9 cellular contexts compared by ENCODE assay signal in genomic region chr19:4060621-4061177, GRCh38. TPM values are rescaled to one million over a fixed set of nuclear protein-coding genes. Genes with fewer than 3 reads are reported as not detected.
DNase-seq lines count a peak whose midpoint lies in the region; ATAC-seq and TF ChIP-seq lines count a peak whose summit lies in the region.
"Had no signal": no experiment of that assay in that cellular context is flagged by ENCODE, and none has a peak within 500 bp of the region (broad histone marks: within the 10 kb centered on the region; RNA-seq: fewer than 3 reads in every experiment).

No MANE protein-coding gene starts in this region.

- ATAC-seq in activated CD8-positive, alpha-beta T cell treated with anti-CD3 and anti-CD28 coated beads for 36 hours: no peak
- ATAC-seq in GM21737 (IDR thresholded peaks at IDR 0.05; ENCODE audit: unreplicated experiment) (no peak), GM18861 (IDR thresholded peaks at IDR 0.05; ENCODE audit: unreplicated experiment) (no peak)

- H3K36me3 ChIP-seq in GM23248 (ENCODE audit: low read depth) (no peaks in the 10 kb centered on the region), right atrium auricular region (peaks cover 10% of the 10 kb centered on the region), smooth muscle cell (ENCODE audit: low read depth) (no peaks in the 10 kb centered on the region)

- peaks cover 26% of the 10 kb centered on the region for H3K36me3 Mint-ChIP-seq in activated CD8-positive, alpha-beta T cell treated with anti-CD3 and anti-CD28 coated beads for 36 hours (ENCODE audit: low read depth)

- H2AFZ ChIP-seq in GM23248: no peak overlapping the region
- no peak overlapping the region for H2AFZ ChIP-seq in smooth muscle cell (ENCODE audit: low read depth)

- H3K4me1 ChIP-seq in GM23248 (ENCODE audit: insufficient read depth): peaks cover 51% of the 10 kb centered on the region
- H3K4me1 ChIP-seq in right atrium auricular region: peaks cover 0 to 70% of the 10 kb centered on the region in 2 donors
- H3K4me1 ChIP-seq in smooth muscle cell (ENCODE audit: low read depth): peaks cover 17% of the 10 kb centered on the region

- POLR2A ChIA-PET in activated CD8-positive, alpha-beta T cell treated with anti-CD3 and anti-CD28 coated beads for 36 hours (lab: Charles Lee): interaction anchor here (0.8 to 2.6 kb wide), 3 partner anchors 15 to 53 kb away, joined by 3 to 5 read pairs (median 3); no protein-coding TSS in a partner anchor

- no peaks in the 10 kb centered on the region for H3K27me3 Mint-ChIP-seq in activated CD8-positive, alpha-beta T cell treated with anti-CD3 and anti-CD28 coated beads for 36 hours

- TF ChIP-seq CTCF in activated CD8-positive, alpha-beta T cell treated with anti-CD3 and anti-CD28 coated beads for 36 hours (IDR thresholded peaks at IDR 0.05): no peak
- TF ChIP-seq CTCF in right atrium auricular region (IDR thresholded peaks at IDR 0.05): no peak
- TF ChIP-seq CTCF in smooth muscle cell (IDR thresholded peaks at IDR 0.05; ENCODE audit: borderline replicate concordance, insufficient read depth, poor library complexity, severe bottlenecking): no peak

- peak overlapping the region; percentile 95 for H3K27ac ChIP-seq in GM23248
- peak overlapping the region; percentile 97 to 99 for H3K27ac ChIP-seq in right atrium auricular region
- peak overlapping the region; percentile 93 for H3K27ac ChIP-seq in smooth muscle cell (ENCODE audit: low read depth)

- peaks cover 93% of the 10 kb centered on the region for H3K79me2 ChIP-seq in GM23248 (ENCODE audit: insufficient read depth)
- H3K79me2 ChIP-seq in smooth muscle cell (ENCODE audit: low read depth): peaks cover 94% of the 10 kb centered on the region

- CTCF ChIA-PET in activated CD8-positive, alpha-beta T cell treated with anti-CD3 and anti-CD28 coated beads for 36 hours (lab: Charles Lee): no interaction called here

- H3F3A ChIP-seq in GM23248 (ENCODE audit: insufficient read depth) (peaks cover 20% of the 10 kb centered on the region), smooth muscle cell (ENCODE audit: low read depth) (peaks cover 5% of the 10 kb centered on the region)

- H3K9me2 ChIP-seq in GM23248 (ENCODE audit: insufficient read depth): no peaks in the 10 kb centered on the region

- peak overlapping the region; percentile 85 for H3K9ac ChIP-seq in GM23248
- no peak overlapping the region for H3K9ac ChIP-seq in smooth muscle cell (ENCODE audit: low read depth)

- H3K4me1 Mint-ChIP-seq in activated CD8-positive, alpha-beta T cell treated with anti-CD3 and anti-CD28 coated beads for 36 hours (ENCODE audit: low read depth): peaks cover 46% of the 10 kb centered on the region

- H3K4me3 ChIP-seq in GM23248 (peak overlapping the region; percentile 82), right atrium auricular region (peak overlapping the region; percentile 37 to 84), smooth muscle cell (no peak overlapping the region)

- 54 to 59% methylated on average over 14 to 16 of the region's 16 CpGs for WGBS in GM23248 (ENCODE audit: low coverage in 1 of 2, low lambda C conversion rate in 2 of 2, missing lambda C conversion rate in 2 of 2), 2 experiments
- 93% methylated on average over 12 of the region's 16 CpGs for WGBS in smooth muscle cell (ENCODE audit: low lambda C conversion rate)

- intact Hi-C loops in activated CD8-positive, alpha-beta T cell treated with anti-CD3 and anti-CD28 coated beads for 36 hours (cut with micrococcal nuclease): no loop called here

- H3K4me2 ChIP-seq in GM23248 (ENCODE audit: unreplicated experiment) (peak overlapping the region; percentile 77), smooth muscle cell (no peak overlapping the region)

- H3K9me3 Mint-ChIP-seq in activated CD8-positive, alpha-beta T cell treated with anti-CD3 and anti-CD28 coated beads for 36 hours: no peaks in the 10 kb centered on the region

- H4K20me1 ChIP-seq in GM23248 (ENCODE audit: insufficient read depth) (peaks cover 3% of the 10 kb centered on the region; the same call in 1 of the 2 replicates), smooth muscle cell (ENCODE audit: low read depth) (peaks cover 93% of the 10 kb centered on the region)

- H3K4me3 Mint-ChIP-seq in activated CD8-positive, alpha-beta T cell treated with anti-CD3 and anti-CD28 coated beads for 36 hours: peak overlapping the region; percentile 73

- H3K27me3 ChIP-seq in GM23248 (replicated peaks; ENCODE audit: insufficient read depth) (no peaks in the 10 kb centered on the region), right atrium auricular region (no peaks in the 10 kb centered on the region), smooth muscle cell (ENCODE audit: low read depth) (no peaks in the 10 kb centered on the region)

- H3K9me3 ChIP-seq in GM23248 (ENCODE audit: low read depth) (no peaks in the 10 kb centered on the region), right atrium auricular region (no peaks in the 10 kb centered on the region), smooth muscle cell (replicated peaks; ENCODE audit: low read depth) (no peaks in the 10 kb centered on the region)

- DNase-seq in GM23248: no peak
- DNase-seq in activated CD8-positive, alpha-beta T cell treated with anti-CD3 and anti-CD28 coated beads for 36 hours: no peak
- no peak for DNase-seq in right atrium auricular region (ENCODE audit: low spot score)
- no peak for DNase-seq in smooth muscle cell (lab: John Stamatoyannopoulos, UW; ENCODE audit: unreplicated experiment)
- DNase-seq in NCI-H1436 (lab: John Stamatoyannopoulos, UW): no peak
- no peak for DNase-seq in NCI-H524 (lab: John Stamatoyannopoulos, UW)
- DNase-seq: NCI-H1105 had no signal

- peak overlapping the region; percentile 90 for H3K27ac Mint-ChIP-seq in activated CD8-positive, alpha-beta T cell treated with anti-CD3 and anti-CD28 coated beads for 36 hours

- in situ Hi-C loops in GM23248 (cut with MboI): no loop called here

RNA-seq across cellular contexts. Expression of gene ZBTB7A, which starts 6.0 kb away (rescaled TPM):
- total RNA-seq in GM23248 (2014; rRNA removed; shearing (Covaris generic)): 33.6 and 41.3 TPM in 2 replicates
- 17.8 and 20.6 TPM in 2 replicates for polyA plus RNA-seq in GM23248 (2016; fragmentation: Nextera tagmentation; extraction: Ambion mirVana)
- total RNA-seq in activated CD8-positive, alpha-beta T cell treated with anti-CD3 and anti-CD28 coated beads for 36 hours: 10 to 100 TPM; 46.6 TPM
- 10 to 100 TPM; 33.8 to 50.0 TPM for total RNA-seq in right atrium auricular region
- 13.3 and 16.1 TPM in 2 replicates for total RNA-seq in smooth muscle cell
- polyA plus RNA-seq in smooth muscle cell: 36.0 and 53.4 TPM in 2 replicates

RNA-seq across cellular contexts. Expression of gene PIAS4, which starts 53.2 kb away (rescaled TPM):
- total RNA-seq in GM23248 (2014; rRNA removed; shearing (Covaris generic)): 16.8 and 21.0 TPM in 2 replicates
- polyA plus RNA-seq in GM23248 (2016; fragmentation: Nextera tagmentation; extraction: Ambion mirVana): 6.9 and 9.1 TPM in 2 replicates
- 10 to 100 TPM; 22.2 TPM for total RNA-seq in activated CD8-positive, alpha-beta T cell treated with anti-CD3 and anti-CD28 coated beads for 36 hours
- total RNA-seq in right atrium auricular region: 10 to 100 TPM; 10.9 to 11.4 TPM
- total RNA-seq in smooth muscle cell: 15.6 and 17.3 TPM in 2 replicates
- 8.1 and 14.0 TPM in 2 replicates for polyA plus RNA-seq in smooth muscle cell
